ENCODE assay signal across 8 cellular contexts in genomic region chr2:177169810-177170514, GRCh38. TPM values are rescaled to one million over a fixed set of nuclear protein-coding genes. Genes with fewer than 3 reads are reported as not detected.
DNase-seq lines count a peak whose midpoint lies in the region; ATAC-seq and TF ChIP-seq lines count a peak whose summit lies in the region.

No MANE protein-coding gene starts in this region.

- no peak overlapping the region for H3K4me3 ChIP-seq in HCT116 (replicated peaks in 1 of 2; ENCODE audit: low read depth in 1 of 2, low read length in 2 of 2)
- H3K4me3 ChIP-seq in upper lobe of left lung = no peak overlapping the region

- 51 to 62% methylated on average over 7 of the region's 7 CpGs for WGBS in upper lobe of left lung, 2 donors

- DNase-seq in HCT116 (ENCODE audit: low read depth, low spot score) (no peak), NCI-H1417 (lab: John Stamatoyannopoulos, UW) (peak; percentile 83 to 98 (median 88)), T47D (ENCODE audit: low read depth in 1 of 2, low spot score in 1 of 2) (peak; percentile 17 to 93), upper lobe of left lung (peak in 1 of 2 donors; percentile 89), SW480 (ENCODE audit: low spot score) (no peak), Right ventricle myocardium superior (no peak), G401 (ENCODE audit: low spot score) (no peak)

- TF ChIP-seq EP300 in upper lobe of left lung (IDR thresholded peaks at IDR 0.05) = peak in 1 of 4 donors; percentile 16

- H3K9me3 ChIP-seq in HCT116 (ENCODE audit: control insufficient read depth in 1 of 2, insufficient read depth in 1 of 2, low read depth in 1 of 2, low read length in 2 of 2) = no peaks in the 10 kb centered on the region
- H3K9me3 ChIP-seq in upper lobe of left lung = no peaks in the 10 kb centered on the region

- RAD21 ChIA-PET in HCT116 (lab: Charles Lee; ENCODE audit: low non-redundant PET in 1 of 2, low total read pairs in 2 of 2, uncharacterized antibody in 2 of 2, unreplicated experiment in 2 of 2) = no interaction called here

- H4K20me1 ChIP-seq in HCT116 (ENCODE audit: insufficient read depth) = no peaks in the 10 kb centered on the region

- TF ChIP-seq POLR2A in HCT116 (IDR thresholded peaks at IDR 0.05; ENCODE audit: borderline replicate concordance, extremely low read depth, insufficient read depth, insufficient read length) (no peak), upper lobe of left lung (IDR thresholded peaks at IDR 0.05) (peak in 1 of 4 donors; percentile 14)

- H3K27ac ChIP-seq in HCT116 (ENCODE audit: low read depth, low read length) (peak overlapping the region; percentile 53), upper lobe of left lung (peak overlapping the region; percentile 47 to 70 (median 59))

- intact Hi-C loops in HCT116 (cut with micrococcal nuclease) (loop anchor here (5.0 kb wide), 1 partner anchor 222 kb away; the partner anchor contains the start of gene AGPS), Right ventricle myocardium superior (cut with DNase I) (loop anchor here (10.0 kb wide), 2 partner anchors 125 to 595 kb away; no protein-coding TSS in a partner anchor)

- no peaks in the 10 kb centered on the region for H3K9me2 ChIP-seq in HCT116 (ENCODE audit: insufficient read depth)

- H3K36me3 ChIP-seq in HCT116 (ENCODE audit: control insufficient read depth in 1 of 2, insufficient read depth in 2 of 2, low read length in 2 of 2) (no peaks in the 10 kb centered on the region), upper lobe of left lung (no peaks in the 10 kb centered on the region)

- peak overlapping the region; percentile 37 for H2AFZ ChIP-seq in HCT116 (ENCODE audit: low read depth, low read length, poor library complexity, severe bottlenecking)

- H3K4me1 ChIP-seq in HCT116 (ENCODE audit: control insufficient read depth in 1 of 2, insufficient read depth in 2 of 2, low read length in 2 of 2) (peaks cover 68 to 81% of the 10 kb centered on the region in 2 experiments), upper lobe of left lung (peaks cover 16 to 28% (median 24%) of the 10 kb centered on the region in 4 donors)

- in situ Hi-C loops in T47D (cut with HindIII; ENCODE audit: low pct_unique_long_range_greater_than_20kb, low sequenced_read_pairs) (no loop called here), G401 (cut with HindIII; ENCODE audit: low sequenced_read_pairs) (loop anchor here (10.0 kb wide), 1 partner anchor 165 kb away; no protein-coding TSS in a partner anchor)

- ATAC-seq in GM18508 (IDR thresholded peaks at IDR 0.05; ENCODE audit: insufficient read depth, unreplicated experiment) = peak; percentile 50
- no peak for ATAC-seq in HCT116
- ATAC-seq in upper lobe of left lung (ENCODE audit: low FRiP score in 2 of 2) = peak; percentile 47 to 88
- ATAC-seq in Right ventricle myocardium superior (ENCODE audit: poor library complexity) = no peak

- H3K27me3 ChIP-seq in HCT116 (ENCODE audit: insufficient read depth, low read length) (no peaks in the 10 kb centered on the region), upper lobe of left lung (no peaks in the 10 kb centered on the region)

- no peak for TF ChIP-seq CTCF in HCT116 (IDR thresholded peaks at IDR 0.05 in 2 of 3, conservative IDR thresholded peaks at IDR 0.05 in 1 of 3; ENCODE audit: borderline replicate concordance in 1 of 3, insufficient read depth in 1 of 3, low read depth in 2 of 3, low read length in 2 of 3)
- TF ChIP-seq CTCF in upper lobe of left lung (IDR thresholded peaks at IDR 0.05) = no peak

- CTCF ChIA-PET in HCT116 (lab: Charles Lee) = no interaction called here

- TF ChIP-seq RAD21 in HCT116 (IDR thresholded peaks at IDR 0.05; ENCODE audit: low read depth) = no peak

- H3K79me2 ChIP-seq in HCT116 (ENCODE audit: insufficient read depth, low read length) = no peaks in the 10 kb centered on the region

- BruUV-seq in HCT116 (replicated peaks; lab: Mats Ljungman, UMichigan) = no TSS peak

- H3K4me2 ChIP-seq in HCT116 (ENCODE audit: low read length) = peak overlapping the region; percentile 86

- H3K9ac ChIP-seq in HCT116 (ENCODE audit: low read length) = peak overlapping the region; percentile 27

- POLR2A ChIA-PET in HCT116 (lab: Charles Lee) = interaction anchor here (1.1 to 2.6 kb wide), 2 partner anchors 42 to 95 kb away, joined by 3 to 6 read pairs; partner anchors contain the start of gene NFE2L2

TF ChIP-seq in HCT116, 20 proteins besides CTCF, POLR2A, EP300 and RAD21:
- TF ChIP-seq TCF7L2 (IDR thresholded peaks at IDR 0.05; ENCODE audit: borderline replicate concordance, extremely low read depth, insufficient read depth, insufficient read length) (peak; percentile 11), ZFX (IDR thresholded peaks at IDR 0.05) (peak; percentile 33; the same call in 1 of the 2 replicates), MAX (IDR thresholded peaks at IDR 0.05) (peak; percentile 73), EGR1 (IDR thresholded peaks at IDR 0.05; ENCODE audit: low read depth) (no peak), SP1 (IDR thresholded peaks at IDR 0.05; ENCODE audit: low read depth) (peak; percentile 35; the same call in 1 of the 2 replicates)

RNA-seq across cellular contexts. Expression of gene HNRNPA3, which starts 42.6 kb away (rescaled TPM):
- total RNA-seq in HCT116 (2021; ENCODE audit: unreplicated experiment) (328 TPM), upper lobe of left lung (100 to 1,000 TPM in 2 of 6 donors, 10 to 100 TPM in 4; 53.2 to 146 (median 89.0) TPM), Right ventricle myocardium superior (64.5 TPM)
- 376 and 446 TPM in 2 replicates for polyA plus RNA-seq in HCT116 (2012)
- 30.9 and 48.1 TPM in 2 replicates for total RNA-seq in G401 (2014; rRNA removed; shearing (Covaris generic))

Comparison
In these comparisons a context has a peak if more than half of its experiments do, and no peak if none do; other contexts are left out.
1. ATAC-seq: peak in GM18508 (single experiment) and upper lobe of left lung (2 of 2); none in HCT116 (single experiment) and Right ventricle myocardium superior (single experiment).
2. DNase-seq: peak in NCI-H1417 (3 of 3) and T47D (2 of 2); none in HCT116 (single experiment), SW480 (single experiment), Right ventricle myocardium superior (single experiment) and G401 (single experiment).